8 cellular contexts compared by ENCODE assay signal in genomic region chr17:37609170-37610040, GRCh38. TPM values are rescaled to one million over a fixed set of nuclear protein-coding genes. Genes with fewer than 3 reads are reported as not detected.
DNase-seq lines count a peak whose midpoint lies in the region; ATAC-seq and TF ChIP-seq lines count a peak whose summit lies in the region.

SYNRG (minus strand) TSS chr17:37609418; CDS start chr17:37609355, 63 bp downstream.

- ATAC-seq in GM21526 (IDR thresholded peaks at IDR 0.05; ENCODE audit: low FRiP score, unreplicated experiment) (peak; percentile 75), mucosa of descending colon (peak; percentile 99)

- H3K36me3 ChIP-seq in OCI-LY3 (replicated peaks; ENCODE audit: low read depth, low read length) (peaks cover 25% of the 10 kb centered on the region), mucosa of descending colon (ENCODE audit: low read depth) (no peaks in the 10 kb centered on the region)

- peak within 1 kb of the TSS; percentile 64 for H3K27ac ChIP-seq in OCI-LY3 (ENCODE audit: low read length)

- TF ChIP-seq CTCF in OCI-LY3 (IDR thresholded peaks at IDR 0.05; ENCODE audit: low read depth, low read length): peak; percentile 36
- peak; percentile 24 for TF ChIP-seq CTCF in epithelial cell of esophagus (IDR thresholded peaks at IDR 0.05; ENCODE audit: insufficient read depth, low read depth, low read length, missing control alignments)
- TF ChIP-seq CTCF in mucosa of descending colon (IDR thresholded peaks at IDR 0.05): peak; percentile 18

- H4K20me1 ChIP-seq in OCI-LY3 (ENCODE audit: insufficient read depth, low read length): no peaks in the 10 kb centered on the region

- H3K9ac ChIP-seq in OCI-LY3 (ENCODE audit: low read length): peak within 1 kb of the TSS; percentile 93

- H3K27me3 ChIP-seq in OCI-LY3 (ENCODE audit: low read depth, low read length): no peaks in the 10 kb centered on the region

- intact Hi-C loops in mucosa of descending colon (cut with DNase I, micrococcal nuclease): no loop called here

- peak within 1 kb of the TSS; percentile 92 for H3K4me2 ChIP-seq in OCI-LY3 (ENCODE audit: low read length)

- H2AFZ ChIP-seq in OCI-LY3 (ENCODE audit: low read depth, low read length): peak within 1 kb of the TSS; percentile 37

- H3K9me3 ChIP-seq in OCI-LY3 (ENCODE audit: insufficient read depth, low read length) (no peaks in the 10 kb centered on the region), mucosa of descending colon (no peaks in the 10 kb centered on the region)

- DNase-seq in DMS 273 (lab: John Stamatoyannopoulos, UW; ENCODE audit: unreplicated experiment): peak; percentile 99
- DNase-seq in HuH-7.5 (ENCODE audit: low spot score): peak; percentile 92
- peak; percentile 91 for DNase-seq in activated T-cell treated with anti-CD3 and anti-CD28 coated beads for 1 hour (ENCODE audit: low read depth)
- peak; percentile 94 for DNase-seq in epithelial cell of esophagus (ENCODE audit: low read depth)
- DNase-seq in mucosa of descending colon: peak; percentile 95 to 97 (median 96)
- DNase-seq in stimulated activated CD8-positive, alpha-beta memory T cell treated with anti-CD3 and anti-CD28 coated beads, Interleukin-4, amount 100 ng/mL, for 24 hours (ENCODE audit: low read depth): peak; percentile 94

- H3K79me2 ChIP-seq in OCI-LY3 (ENCODE audit: low read length): peaks cover 46% of the 10 kb centered on the region

- peak within 1 kb of the TSS; percentile 90 for H3K4me3 ChIP-seq in OCI-LY3 (ENCODE audit: low read length)
- H3K4me3 ChIP-seq in epithelial cell of esophagus (ENCODE audit: low read length): peak within 1 kb of the TSS; percentile 82
- H3K4me3 ChIP-seq in mucosa of descending colon: peak within 1 kb of the TSS; percentile 99

- peaks cover 24% of the 10 kb centered on the region for H3K4me1 ChIP-seq in OCI-LY3 (ENCODE audit: low read length)
- H3K4me1 ChIP-seq in mucosa of descending colon (ENCODE audit: low read depth): peaks cover 16% of the 10 kb centered on the region

RNA-seq across cellular contexts. Expression of gene SYNRG, which starts in this region (rescaled TPM):
- total RNA-seq in mucosa of descending colon: 10 to 100 TPM; 36.8 to 46.2 (median 38.1) TPM

Comparison
In these comparisons a context has a peak if more than half of its experiments do, and no peak if none do; other contexts are left out.
1. Peak in every context shown above with its lines: DNase-seq, ATAC-seq, H3K4me3 ChIP-seq and H3K27ac ChIP-seq.